19 cellular contexts compared by ENCODE assay signal in the genomic region with DNA sequence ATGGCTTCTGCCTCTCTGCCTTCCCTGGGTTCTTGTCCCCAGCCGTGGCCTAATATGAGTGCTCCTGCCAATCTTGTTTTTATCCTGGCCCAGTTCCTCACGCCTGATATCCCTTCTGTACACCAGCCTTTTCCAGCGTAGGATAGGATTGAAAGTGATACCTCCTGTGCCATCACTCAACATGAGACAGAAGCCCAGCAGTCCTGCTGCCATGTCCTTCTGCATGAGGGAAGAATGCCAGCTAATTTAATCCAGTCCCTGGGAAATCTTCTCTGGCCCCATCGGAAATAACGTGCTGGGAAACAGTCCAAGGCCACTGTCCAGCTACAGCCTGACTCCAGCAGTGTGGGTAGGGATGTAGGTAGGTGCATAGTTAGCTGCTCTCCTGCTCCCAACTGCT.
"Had no signal": no experiment of that assay in that cellular context is flagged by ENCODE, and none has a peak within 500 bp of the region (broad histone marks: within the 10 kb centered on the region; RNA-seq: fewer than 3 reads in every experiment).

No MANE protein-coding gene starts in this region.

- H3K9me3 Mint-ChIP-seq: activated naive CD8-positive, alpha-beta T cell treated with anti-CD3 and anti-CD28 coated beads for 36 hours; activated T-cell treated with anti-CD3 and anti-CD28 coated beads, Interleukin-2, amount 50 U/mL, for 72 hours; natural killer cell treated with Interleukin-12 subunit alpha and Interleukin-12 subunit beta and Interleukin-15 and Interleukin-18, amount 100 ng/mL, for 72 hours had no signal

- H3K4me1 Mint-ChIP-seq: activated naive CD8-positive, alpha-beta T cell treated with anti-CD3 and anti-CD28 coated beads for 36 hours; T-helper 17 cell had no signal

- H3K27ac Mint-ChIP-seq: activated CD8-positive, alpha-beta T cell treated with anti-CD3 and anti-CD28 coated beads, Interleukin-2, amount 10 ng/mL, durations not matched to agents 7 days and 5 days; activated naive CD8-positive, alpha-beta T cell treated with anti-CD3 and anti-CD28 coated beads for 36 hours; activated T-cell treated with anti-CD3 and anti-CD28 coated beads, Interleukin-2, amount 50 U/mL, for 72 hours; natural killer cell treated with Interleukin-12 subunit alpha and Interleukin-12 subunit beta and Interleukin-15 and Interleukin-18, amount 100 ng/mL, for 72 hours; T-helper 17 cell had no signal

- DNase-seq: activated CD4-positive, alpha-beta T cell treated with anti-CD3 and anti-CD28 coated beads for 48 hours; activated CD8-positive, alpha-beta memory T cell treated with anti-CD3 and anti-CD28 coated beads, Interleukin-2, amount 50 U/mL, for 48 hours; activated CD8-positive, alpha-beta T cell treated with anti-CD3 and anti-CD28 coated beads, Interleukin-2, amount 10 ng/mL, durations not matched to agents 7 days and 5 days; activated gamma-delta T cell; activated naive CD8-positive, alpha-beta T cell treated with anti-CD3 and anti-CD28 coated beads for 36 hours; activated T-cell treated with anti-CD3 and anti-CD28 coated beads, Interleukin-2, amount 50 U/mL, for 72 hours; amygdala; brain microvascular endothelial cell; hippocampal formation; mesendoderm; nucleus accumbens; posterior cingulate gyrus; small intestine; stimulated activated CD4-positive, alpha-beta T cell treated with anti-CD3 and anti-CD28 coated beads, Interleukin-4, amount 100 ng/mL, for 24 hours; stimulated activated naive CD4-positive, alpha-beta T cell; T-helper 17 cell; transverse colon had no signal

- H3K36me3 Mint-ChIP-seq: activated naive CD8-positive, alpha-beta T cell treated with anti-CD3 and anti-CD28 coated beads for 36 hours; natural killer cell treated with Interleukin-12 subunit alpha and Interleukin-12 subunit beta and Interleukin-15 and Interleukin-18, amount 100 ng/mL, for 72 hours had no signal

- ATAC-seq: activated CD8-positive, alpha-beta T cell treated with anti-CD3 and anti-CD28 coated beads, Interleukin-2, amount 10 ng/mL, durations not matched to agents 7 days and 5 days; activated T-cell treated with anti-CD3 and anti-CD28 coated beads, Interleukin-2, amount 50 U/mL, for 72 hours; esophagus mucosa; natural killer cell treated with Interleukin-12 subunit alpha and Interleukin-12 subunit beta and Interleukin-15 and Interleukin-18, amount 100 ng/mL, for 72 hours; T-helper 17 cell had no signal

- H3K4me3 Mint-ChIP-seq: activated CD8-positive, alpha-beta T cell treated with anti-CD3 and anti-CD28 coated beads, Interleukin-2, amount 10 ng/mL, durations not matched to agents 7 days and 5 days; activated naive CD8-positive, alpha-beta T cell treated with anti-CD3 and anti-CD28 coated beads for 36 hours; activated T-cell treated with anti-CD3 and anti-CD28 coated beads, Interleukin-2, amount 50 U/mL, for 72 hours; natural killer cell treated with Interleukin-12 subunit alpha and Interleukin-12 subunit beta and Interleukin-15 and Interleukin-18, amount 100 ng/mL, for 72 hours; T-helper 17 cell had no signal
